In genomic region chr12:24255920-24256635, GRCh38 we compare ENCODE assay signal across 18 cellular contexts.
"Had no signal": no experiment of that assay in that cellular context is flagged by ENCODE, and none has a peak within 500 bp of the region (broad histone marks: within the 10 kb centered on the region; RNA-seq: fewer than 3 reads in every experiment).

No MANE protein-coding gene starts in this region.

- H3K4me3 ChIP-seq: gastrocnemius medialis, right atrium auricular region, thyroid gland had no signal

- H3K27ac ChIP-seq: gastrocnemius medialis, right atrium auricular region, thyroid gland had no signal

- H3K27ac Mint-ChIP-seq: activated CD8-positive, alpha-beta T cell treated with anti-CD3 and anti-CD28 coated beads for 36 hours; activated naive CD4-positive, alpha-beta T cell treated with anti-CD3 and anti-CD28 coated beads for 36 hours; activated T-helper 2 cell treated with anti-CD3 and anti-CD28 coated beads, Interferon-gamma antibody, Interleukin-2, Interleukin-4, amounts not matched to agents 10 μg/mL and 5 μg/mL and 100 μg/mL, durations not matched to agents 14 hours and 24 hours and 36 hours; naive thymus-derived CD8-positive, alpha-beta T cell; T-helper 2 cell treated with Interferon-gamma antibody and Interleukin-4, amounts not matched to agents 5 μg/mL and 100 μg/mL, for 36 hours had no signal

- H3K9me3 Mint-ChIP-seq: activated CD8-positive, alpha-beta T cell treated with anti-CD3 and anti-CD28 coated beads for 36 hours; activated T-helper 2 cell treated with anti-CD3 and anti-CD28 coated beads, Interferon-gamma antibody, Interleukin-2, Interleukin-4, amounts not matched to agents 10 μg/mL and 5 μg/mL and 100 μg/mL, durations not matched to agents 14 hours and 24 hours and 36 hours; T-helper 2 cell treated with Interferon-gamma antibody and Interleukin-4, amounts not matched to agents 5 μg/mL and 100 μg/mL, for 36 hours had no signal

- H3K4me1 Mint-ChIP-seq: naive thymus-derived CD8-positive, alpha-beta T cell had no signal

- H3K4me3 Mint-ChIP-seq: activated CD8-positive, alpha-beta T cell treated with anti-CD3 and anti-CD28 coated beads for 36 hours; activated naive CD4-positive, alpha-beta T cell treated with anti-CD3 and anti-CD28 coated beads for 36 hours; naive thymus-derived CD8-positive, alpha-beta T cell; T-helper 2 cell treated with Interferon-gamma antibody and Interleukin-4, amounts not matched to agents 5 μg/mL and 100 μg/mL, for 36 hours had no signal

- H3K4me1 ChIP-seq: gastrocnemius medialis, right atrium auricular region had no signal

- DNase-seq: activated CD4-positive, alpha-beta T cell treated with anti-CD3 and anti-CD28 coated beads for 4 hours; activated CD8-positive, alpha-beta T cell treated with anti-CD3 and anti-CD28 coated beads for 36 hours; activated naive CD4-positive, alpha-beta T cell treated with anti-CD3 and anti-CD28 coated beads for 36 hours; activated T-cell treated with anti-CD3 and anti-CD28 coated beads, Interleukin-2, amount 50 U/mL, for 1 hour; aorta; cerebellar nuclear complex; cortex of kidney; effector CD4-positive, alpha-beta T cell; gastrocnemius medialis; mesenchymal stem cell; naive thymus-derived CD8-positive, alpha-beta T cell; stimulated activated CD4-positive, alpha-beta T cell treated with anti-CD3 and anti-CD28 coated beads, Interleukin-2, amount 100 ng/mL, for 24 hours; stimulated activated naive CD4-positive, alpha-beta T cell treated with Interleukin-2 at 50 U/mL for 16 hours; thyroid gland had no signal

- H3K36me3 Mint-ChIP-seq: naive thymus-derived CD8-positive, alpha-beta T cell had no signal

- H3K27me3 ChIP-seq: gastrocnemius medialis, right atrium auricular region, thyroid gland had no signal

- H3K9me3 ChIP-seq: gastrocnemius medialis, thyroid gland had no signal

- H3K27me3 Mint-ChIP-seq: activated CD8-positive, alpha-beta T cell treated with anti-CD3 and anti-CD28 coated beads for 36 hours; naive thymus-derived CD8-positive, alpha-beta T cell had no signal

- ATAC-seq: activated CD8-positive, alpha-beta T cell treated with anti-CD3 and anti-CD28 coated beads for 36 hours; esophagus mucosa; gastrocnemius medialis; naive thymus-derived CD8-positive, alpha-beta T cell had no signal

- H3K36me3 ChIP-seq: gastrocnemius medialis, right atrium auricular region, thyroid gland had no signal
